ENCODE assay signal across 8 cellular contexts in the genomic region with DNA sequence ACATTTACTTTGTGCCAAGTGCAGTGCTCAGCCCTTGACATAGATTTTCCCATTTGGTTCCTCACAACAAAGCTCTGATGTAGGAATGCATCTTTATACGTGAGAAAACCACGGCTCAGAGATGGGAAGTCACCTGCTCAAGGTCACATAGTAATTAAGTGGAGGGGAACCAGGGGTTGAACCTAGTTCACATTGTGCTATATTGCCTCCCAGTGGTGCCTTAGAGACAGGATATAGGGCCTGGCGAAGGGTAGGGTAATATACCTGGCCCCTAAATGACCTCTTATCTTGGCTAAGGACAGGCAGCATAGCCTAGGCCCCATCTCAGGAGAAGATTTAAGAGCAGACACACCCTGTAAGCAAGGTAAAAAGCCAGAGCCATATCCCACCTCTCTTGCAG.
DNase-seq lines count a peak whose midpoint lies in the region; ATAC-seq lines count a peak whose summit lies in the region.

No MANE protein-coding gene starts in this region.

- H3K27me3 Mint-ChIP-seq in natural killer cell treated with Interleukin-12 subunit alpha and Interleukin-12 subunit beta and Interleukin-15 and Interleukin-18, amount 100 ng/mL, for 72 hours, result no peaks in the 10 kb centered on the region

- H3K9me3 Mint-ChIP-seq in natural killer cell treated with Interleukin-12 subunit alpha and Interleukin-12 subunit beta and Interleukin-15 and Interleukin-18, amount 100 ng/mL, for 72 hours, result no peaks in the 10 kb centered on the region

- H3K27ac Mint-ChIP-seq in natural killer cell treated with Interleukin-12 subunit alpha and Interleukin-12 subunit beta and Interleukin-15 and Interleukin-18, amount 100 ng/mL, for 72 hours, result peak overlapping the region; percentile 35 to 57

- H3K36me3 Mint-ChIP-seq in natural killer cell treated with Interleukin-12 subunit alpha and Interleukin-12 subunit beta and Interleukin-15 and Interleukin-18, amount 100 ng/mL, for 72 hours, result no peaks in the 10 kb centered on the region

- H3K4me1 Mint-ChIP-seq in natural killer cell treated with Interleukin-12 subunit alpha and Interleukin-12 subunit beta and Interleukin-15 and Interleukin-18, amount 100 ng/mL, for 72 hours (ENCODE audit: low read depth in 2 of 2), result peaks cover 0 to 9% of the 10 kb centered on the region in 2 donors

- no peak overlapping the region for H3K4me3 Mint-ChIP-seq in natural killer cell treated with Interleukin-12 subunit alpha and Interleukin-12 subunit beta and Interleukin-15 and Interleukin-18, amount 100 ng/mL, for 72 hours

- ATAC-seq in GM19023 (IDR thresholded peaks at IDR 0.05; ENCODE audit: unreplicated experiment) (peak; percentile 67), HG03565 (IDR thresholded peaks at IDR 0.05; ENCODE audit: unreplicated experiment) (peak; percentile 54), HG02885 (IDR thresholded peaks at IDR 0.05; ENCODE audit: poor library complexity, unreplicated experiment) (no peak), GM19397 (IDR thresholded peaks at IDR 0.05; ENCODE audit: unreplicated experiment) (no peak)
- ATAC-seq in natural killer cell treated with Interleukin-12 subunit alpha and Interleukin-12 subunit beta and Interleukin-15 and Interleukin-18, amount 100 ng/mL, for 72 hours, result peak; percentile 43 to 75

- DNase-seq in activated effector memory CD4-positive, alpha-beta T cell treated with anti-CD3 and anti-CD28 coated beads, Interleukin-2, amount 50 U/mL, for 16 hours, result peak; percentile 70
- DNase-seq in natural killer cell treated with Interleukin-12 subunit alpha and Interleukin-12 subunit beta and Interleukin-15 and Interleukin-18, amount 100 ng/mL, for 72 hours (ENCODE audit: low spot score), result no peak
- DNase-seq in NCI-H446 (lab: John Stamatoyannopoulos, UW) (no peak), NCI-H128 (lab: John Stamatoyannopoulos, UW; ENCODE audit: unreplicated experiment) (no peak)

Comparison
In these comparisons a context has a peak if more than half of its experiments do, and no peak if none do; other contexts are left out.
1. ATAC-seq: peak in GM19023 (single experiment), HG03565 (single experiment) and natural killer cell treated with Interleukin-12 subunit alpha and Interleukin-12 subunit beta and Interleukin-15 and Interleukin-18, amount 100 ng/mL, for 72 hours (2 of 2); none in HG02885 (single experiment) and GM19397 (single experiment).